ENCODE assay signal across 18 cellular contexts in the genomic region with DNA sequence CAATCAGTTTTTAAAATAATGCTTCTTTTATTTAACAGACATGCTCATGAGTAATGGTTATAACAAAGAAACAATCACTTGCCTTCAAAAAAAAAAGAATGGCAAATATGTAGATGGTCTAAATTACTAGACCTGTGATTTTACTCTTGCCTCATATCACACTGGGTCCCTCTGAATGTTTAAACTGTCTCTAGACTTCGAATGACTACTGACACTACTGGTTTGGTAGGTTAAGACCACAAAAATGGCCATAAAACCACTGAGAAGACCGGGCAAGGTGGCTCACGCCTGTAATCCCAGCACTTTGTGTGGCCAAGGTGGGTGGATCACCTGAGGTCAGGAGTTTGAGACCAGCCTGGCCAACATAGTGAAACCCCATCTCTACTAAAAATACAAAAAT. TPM values are rescaled to one million over a fixed set of nuclear protein-coding genes. Genes with fewer than 3 reads are reported as not detected.
"Had no signal": no experiment of that assay in that cellular context is flagged by ENCODE, and none has a peak within 500 bp of the region (broad histone marks: within the 10 kb centered on the region; RNA-seq: fewer than 3 reads in every experiment).

No MANE protein-coding gene starts in this region.

- ATAC-seq: gastroesophageal sphincter; heart left ventricle; left lobe of liver; naive thymus-derived CD4-positive, alpha-beta T cell had no signal

- H3K9me3 Mint-ChIP-seq: activated T-helper 2 cell treated with anti-CD3 and anti-CD28 coated beads, Interferon-gamma antibody, Interleukin-2, Interleukin-4, amounts not matched to agents 10 μg/mL and 5 μg/mL and 100 μg/mL, durations not matched to agents 14 hours and 24 hours and 36 hours; naive thymus-derived CD4-positive, alpha-beta T cell had no signal

- H3K9ac ChIP-seq: parathyroid adenoma had no signal

- H3K27me3 Mint-ChIP-seq: naive thymus-derived CD4-positive, alpha-beta T cell had no signal

- H3K36me3 ChIP-seq: esophagus muscularis mucosa, gastroesophageal sphincter, heart left ventricle, tibial artery, WERI-Rb-1 had no signal

- H3K27ac Mint-ChIP-seq: activated T-helper 2 cell treated with anti-CD3 and anti-CD28 coated beads, Interferon-gamma antibody, Interleukin-2, Interleukin-4, amounts not matched to agents 10 μg/mL and 5 μg/mL and 100 μg/mL, durations not matched to agents 14 hours and 24 hours and 36 hours had no signal

- H3K4me3 Mint-ChIP-seq: naive thymus-derived CD4-positive, alpha-beta T cell had no signal

- H3K9me3 ChIP-seq: esophagus muscularis mucosa, gastroesophageal sphincter, heart left ventricle, tibial artery had no signal

- H3K4me3 ChIP-seq: esophagus muscularis mucosa, gastroesophageal sphincter, heart left ventricle, tibial artery had no signal

- H3K27me3 ChIP-seq: esophagus muscularis mucosa, gastroesophageal sphincter, heart left ventricle, tibial artery had no signal

- DNase-seq: activated CD4-positive, alpha-beta T cell treated with anti-CD3 and anti-CD28 coated beads, Interleukin-2, amount 50 U/mL, for 4 hours; activated naive CD4-positive, alpha-beta T cell treated with Interleukin-2 at 50 U/mL for 16 hours; activated T-cell treated with anti-CD3 and anti-CD28 coated beads for 4 hours; effector CD4-positive, alpha-beta T cell; heart left ventricle; kidney; naive thymus-derived CD4-positive, alpha-beta T cell; stimulated activated naive CD4-positive, alpha-beta T cell treated with Interleukin-2 at 50 U/mL for 16 hours; substantia nigra; SW 1271; tibial artery; WERI-Rb-1 had no signal

- H3K27ac ChIP-seq: esophagus muscularis mucosa, gastroesophageal sphincter, heart left ventricle, parathyroid adenoma, tibial artery, WERI-Rb-1 had no signal

- H2AFZ ChIP-seq: parathyroid adenoma had no signal

RNA-seq across cellular contexts. Expression of gene ADGRF3, which starts 5.8 kb away (rescaled TPM):
- total RNA-seq: bronchial epithelial cell, esophagus muscularis mucosa, gastroesophageal sphincter had no signal
